Comparison of ENCODE assay signal across 15 cellular contexts in the genomic region with DNA sequence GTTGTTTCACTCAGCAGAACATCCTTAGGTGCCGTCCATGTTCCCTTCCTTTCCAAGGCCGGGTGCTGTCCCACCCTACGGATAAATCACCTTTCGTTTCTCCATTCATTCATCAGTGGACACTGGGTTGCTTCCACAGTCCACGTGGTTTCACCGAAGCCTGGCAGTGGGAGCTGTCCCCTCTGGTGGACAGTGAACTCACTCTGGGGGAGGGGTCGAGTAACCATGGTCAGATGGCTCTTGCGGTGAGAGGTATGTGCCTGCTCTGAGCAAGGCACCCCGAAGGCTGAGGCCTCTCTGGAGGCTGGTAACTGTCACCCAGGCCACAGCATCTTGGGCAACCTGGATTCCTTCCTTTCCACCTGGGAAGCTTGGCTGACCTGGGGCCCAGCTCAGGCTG.
"Had no signal": no experiment of that assay in that cellular context is flagged by ENCODE, and none has a peak within 500 bp of the region (broad histone marks: within the 10 kb centered on the region; RNA-seq: fewer than 3 reads in every experiment).

No MANE protein-coding gene starts in this region.

- H3K27ac Mint-ChIP-seq: activated naive CD4-positive, alpha-beta T cell treated with anti-CD3 and anti-CD28 coated beads for 36 hours; endodermal cell; immature natural killer cell had no signal

- H3K36me3 ChIP-seq: right lobe of liver, stomach, thyroid gland had no signal

- H3K27me3 ChIP-seq: foreskin keratinocyte, right lobe of liver, thyroid gland had no signal

- H3K36me3 Mint-ChIP-seq: immature natural killer cell had no signal

- FAIRE-seq: urothelium cell line had no signal

- DNase-seq: activated CD4-positive, alpha-beta T cell treated with anti-CD3 and anti-CD28 coated beads, Interleukin-2, amount 50 U/mL, for 1 hour; activated CD8-positive, alpha-beta memory T cell treated with anti-CD3 and anti-CD28 coated beads for 24 hours; activated naive CD4-positive, alpha-beta T cell treated with anti-CD3 and anti-CD28 coated beads for 36 hours; dorsolateral prefrontal cortex; endodermal cell; erythroblast; foreskin keratinocyte; head of caudate nucleus; immature natural killer cell; right lobe of liver; stomach; T-helper 9 cell; thyroid gland had no signal

- H3K27ac ChIP-seq: dorsolateral prefrontal cortex, foreskin keratinocyte, right lobe of liver, thyroid gland had no signal

- H3K4me1 ChIP-seq: foreskin keratinocyte, right lobe of liver, thyroid gland had no signal

- H3K4me1 Mint-ChIP-seq: endodermal cell, immature natural killer cell had no signal

- H3K9me3 ChIP-seq: right lobe of liver, thyroid gland had no signal

- H3K9me3 Mint-ChIP-seq: immature natural killer cell had no signal

- H3K4me3 Mint-ChIP-seq: activated naive CD4-positive, alpha-beta T cell treated with anti-CD3 and anti-CD28 coated beads for 36 hours; endodermal cell; immature natural killer cell; nephron had no signal

- H3K4me3 ChIP-seq: right lobe of liver, stomach, thyroid gland had no signal
